In the genomic region with DNA sequence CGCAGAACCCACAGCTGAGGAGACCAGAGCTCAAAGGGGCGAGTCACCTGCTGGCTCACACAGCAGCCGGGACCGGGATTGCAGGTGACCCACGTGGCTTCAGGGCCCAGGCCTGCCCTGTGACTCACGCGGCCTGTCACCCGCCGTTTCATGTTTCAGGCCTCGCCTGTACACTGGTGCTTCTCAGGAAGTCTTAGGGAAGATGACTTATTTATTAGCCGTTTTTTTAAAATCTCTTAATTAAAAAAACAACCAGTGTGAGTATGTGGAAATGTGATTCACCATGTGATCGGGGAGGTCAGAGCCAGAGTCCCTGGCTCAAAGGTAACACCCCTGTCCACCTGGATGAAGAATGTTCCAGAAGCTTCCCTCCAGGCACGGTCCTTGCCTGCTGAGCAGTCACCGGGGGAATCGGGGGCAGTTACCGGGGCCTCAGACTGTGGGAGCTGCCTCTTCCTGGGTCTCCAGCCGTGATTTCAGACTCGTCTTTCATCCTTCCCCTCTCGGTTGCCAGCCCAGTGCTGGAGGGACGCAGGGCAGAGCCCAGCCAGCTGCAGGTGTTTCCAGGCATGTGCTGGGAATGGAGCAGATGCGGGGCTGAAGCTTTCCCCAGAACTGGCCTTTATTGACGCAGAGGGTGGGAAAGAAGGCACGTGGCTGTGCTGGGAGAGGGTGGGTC, we compare ENCODE assay signal across 9 cellular contexts. TPM values are rescaled to one million over a fixed set of nuclear protein-coding genes. Genes with fewer than 3 reads are reported as not detected.
DNase-seq lines count a peak whose midpoint lies in the region; ATAC-seq and TF ChIP-seq lines count a peak whose summit lies in the region.
"Had no signal": no experiment of that assay in that cellular context is flagged by ENCODE, and none has a peak within 500 bp of the region (broad histone marks: within the 10 kb centered on the region; RNA-seq: fewer than 3 reads in every experiment).

No MANE protein-coding gene starts in this region.

- DNase-seq in SIG-M5 treated with dmso at 0.1 percent for 504 hours (lab: John Stamatoyannopoulos, UW; ENCODE audit: unreplicated experiment), result peak; percentile 62
- no peak for DNase-seq in SIG-M5 (lab: John Stamatoyannopoulos, UW)
- peak; percentile 69 for DNase-seq in activated CD8-positive, alpha-beta memory T cell treated with anti-CD3 and anti-CD28 coated beads, Interleukin-2, amount 50 U/mL, for 48 hours
- DNase-seq in foreskin keratinocyte, result peak; percentile 91 to 93
- DNase-seq in skeletal muscle cell (ENCODE audit: low read depth), result peak; percentile 55
- DNase-seq in COLO829 (ENCODE audit: low spot score), result no peak
- DNase-seq: DND-41 had no signal

- no peak overlapping the region for H3K4me3 ChIP-seq in skeletal muscle cell (ENCODE audit: low read depth, low read length)

- no peak for TF ChIP-seq CTCF in foreskin keratinocyte (conservative IDR thresholded peaks at IDR 0.05)

- H3K27me3 ChIP-seq in foreskin keratinocyte, result no peaks in the 10 kb centered on the region

- H3K4me1 ChIP-seq in foreskin keratinocyte, result peaks cover 13% of the 10 kb centered on the region

- ATAC-seq in foreskin keratinocyte, result peak; percentile 98
- no peak for ATAC-seq in HG02884 (IDR thresholded peaks at IDR 0.05; ENCODE audit: unreplicated experiment)
- no peak for ATAC-seq in HG03342 (IDR thresholded peaks at IDR 0.05; ENCODE audit: unreplicated experiment)

- H3K27ac ChIP-seq in foreskin keratinocyte, result peak overlapping the region; percentile 88

RNA-seq across cellular contexts. Expression of gene CMIP, which starts 49.3 kb away (rescaled TPM):
- 28.0 and 28.9 TPM in 2 replicates for total RNA-seq in foreskin keratinocyte
- polyA plus RNA-seq in foreskin keratinocyte, result 12.9 and 15.3 TPM in 2 replicates

Comparison
In these comparisons a context has a peak if more than half of its experiments do, and no peak if none do; other contexts are left out.
1. DNase-seq: peak in SIG-M5 treated with dmso at 0.1 percent for 504 hours (single experiment), activated CD8-positive, alpha-beta memory T cell treated with anti-CD3 and anti-CD28 coated beads, Interleukin-2, amount 50 U/mL, for 48 hours (single experiment), foreskin keratinocyte (2 of 2) and skeletal muscle cell (single experiment); none in SIG-M5 (single experiment) and COLO829 (single experiment).